Comparison of ENCODE assay signal across 19 cellular contexts in genomic region chr2:158718196-158718585, GRCh38.
"Had no signal": no experiment of that assay in that cellular context is flagged by ENCODE, and none has a peak within 500 bp of the region (broad histone marks: within the 10 kb centered on the region; RNA-seq: fewer than 3 reads in every experiment).

No MANE protein-coding gene starts in this region.

- H3K27me3 ChIP-seq: neutrophil, pancreas, stomach had no signal

- H3K27me3 Mint-ChIP-seq: stimulated activated memory B cell treated with anti-CD40 and anti-IgM and Interleukin-4, amounts not matched to agents 10 μg/mL and 1 μg/mL and 100 μg/mL, for 72 hours had no signal

- H3K9me3 ChIP-seq: neutrophil, pancreas had no signal

- H3K36me3 Mint-ChIP-seq: activated naive CD4-positive, alpha-beta T cell treated with anti-CD3 and anti-CD28 coated beads, Interleukin-2, amount 10 ng/mL, durations not matched to agents 7 days and 5 days; natural killer cell; stimulated activated memory B cell treated with anti-CD40 and anti-IgM and Interleukin-4, amounts not matched to agents 10 μg/mL and 1 μg/mL and 100 μg/mL, for 72 hours had no signal

- H3K27ac Mint-ChIP-seq: activated naive CD4-positive, alpha-beta T cell treated with anti-CD3 and anti-CD28 coated beads, Interleukin-2, amount 10 ng/mL, durations not matched to agents 7 days and 5 days; activated T-cell treated with anti-CD3 and anti-CD28 coated beads, Interleukin-2, amount 50 U/mL, for 72 hours; natural killer cell; stimulated activated memory B cell treated with anti-CD40 and anti-IgM and Interleukin-4, amounts not matched to agents 10 μg/mL and 1 μg/mL and 100 μg/mL, for 72 hours; T-helper 1 cell treated with Interleukin-12 subunit alpha and Interleukin-12 subunit beta and Interleukin-4 antibody, amounts not matched to agents 30 μg/mL and 1 μg/mL, for 36 hours; type B pancreatic cell; WTC11 had no signal

- H3K4me1 Mint-ChIP-seq: activated naive CD4-positive, alpha-beta T cell treated with anti-CD3 and anti-CD28 coated beads, Interleukin-2, amount 10 ng/mL, durations not matched to agents 7 days and 5 days; natural killer cell; stimulated activated memory B cell treated with anti-CD40 and anti-IgM and Interleukin-4, amounts not matched to agents 10 μg/mL and 1 μg/mL and 100 μg/mL, for 72 hours had no signal

- H3K4me1 ChIP-seq: pancreas had no signal

- DNase-seq: activated CD4-positive, alpha-beta T cell treated with anti-CD3 and anti-CD28 coated beads, Interleukin-2, amount 50 U/mL, for 4 hours; activated effector memory CD4-positive, alpha-beta T cell treated with Interleukin-2 at 50 U/mL for 16 hours; activated naive CD4-positive, alpha-beta T cell treated with anti-CD3 and anti-CD28 coated beads, Interleukin-2, amount 10 ng/mL, durations not matched to agents 7 days and 5 days; activated T-cell treated with anti-CD3 and anti-CD28 coated beads, Interleukin-2, amount 50 U/mL, for 72 hours; amygdala; effector CD4-positive, alpha-beta T cell; midbrain; natural killer cell; pancreas; stimulated activated CD4-positive, alpha-beta T cell treated with anti-CD3 and anti-CD28 coated beads, Interleukin-15, amount 100 ng/mL, for 24 hours; stomach had no signal

- H3K36me3 ChIP-seq: neutrophil, pancreas, stomach, thoracic aorta had no signal

- H3K4me3 ChIP-seq: pancreas, smooth muscle cell, stomach, thoracic aorta had no signal

- H3K4me3 Mint-ChIP-seq: activated naive CD4-positive, alpha-beta T cell treated with anti-CD3 and anti-CD28 coated beads, Interleukin-2, amount 10 ng/mL, durations not matched to agents 7 days and 5 days; activated T-cell treated with anti-CD3 and anti-CD28 coated beads, Interleukin-2, amount 50 U/mL, for 72 hours; natural killer cell; stimulated activated memory B cell treated with anti-CD40 and anti-IgM and Interleukin-4, amounts not matched to agents 10 μg/mL and 1 μg/mL and 100 μg/mL, for 72 hours; T-helper 1 cell treated with Interleukin-12 subunit alpha and Interleukin-12 subunit beta and Interleukin-4 antibody, amounts not matched to agents 30 μg/mL and 1 μg/mL, for 36 hours; type B pancreatic cell; WTC11 had no signal

- ATAC-seq: activated T-cell treated with anti-CD3 and anti-CD28 coated beads, Interleukin-2, amount 50 U/mL, for 72 hours; natural killer cell; pancreas; sciatic nerve; stimulated activated memory B cell treated with anti-CD40 and anti-IgM and Interleukin-4, amounts not matched to agents 10 μg/mL and 1 μg/mL and 100 μg/mL, for 72 hours had no signal

- H3K27ac ChIP-seq: neutrophil, pancreas, thoracic aorta had no signal
